ENCODE assay signal across 1 cellular context in genomic region chr17:50219939-50220465, GRCh38.
TF ChIP-seq lines count a peak whose summit lies in the region.

No MANE protein-coding gene starts in this region.

TF ChIP-seq in HepG2, 621 proteins besides CTCF, POLR2A, EP300 and RAD21 (continued from another document and continues in another):
- TF ChIP-seq ZBTB44 (CRISPR knock-in tag; IDR thresholded peaks at IDR 0.05) (no peak), ZC3H4 (CRISPR knock-in tag; IDR thresholded peaks at IDR 0.05; ENCODE audit: borderline replicate concordance) (no peak), KLF13 (CRISPR knock-in tag; IDR thresholded peaks at IDR 0.05) (no peak), MAF1 (CRISPR knock-in tag; IDR thresholded peaks at IDR 0.05; ENCODE audit: borderline replicate concordance) (no peak), KLF16 (CRISPR knock-in tag; IDR thresholded peaks at IDR 0.05) (no peak), NONO (IDR thresholded peaks at IDR 0.05) (no peak), NONO (CRISPR knock-in tag; conservative IDR thresholded peaks at IDR 0.05) (no peak), SPEN (CRISPR knock-in tag; IDR thresholded peaks at IDR 0.05; ENCODE audit: low read depth) (peak; percentile 33; the same call in 1 of the 2 replicates), ZNF746 (CRISPR knock-in tag; IDR thresholded peaks at IDR 0.05) (no peak), ZMYM2 (CRISPR knock-in tag; IDR thresholded peaks at IDR 0.05) (peak; percentile 57; the same call in 1 of the 2 replicates), TFE3 (CRISPR knock-in tag; IDR thresholded peaks at IDR 0.05) (no peak), UBTF (CRISPR knock-in tag; IDR thresholded peaks at IDR 0.05) (0 out of 2 replicates have a peak, but pooled peaks have one; percentile 34), NRL (CRISPR knock-in tag; IDR thresholded peaks at IDR 0.05; ENCODE audit: borderline replicate concordance) (no peak), MTF1 (CRISPR knock-in tag; IDR thresholded peaks at IDR 0.05) (no peak), PHF8 (CRISPR knock-in tag; IDR thresholded peaks at IDR 0.05) (no peak), ZNF230 (CRISPR knock-in tag; IDR thresholded peaks at IDR 0.05) (no peak), HHEX (CRISPR knock-in tag; IDR thresholded peaks at IDR 0.05) (no peak), STAT5B (CRISPR knock-in tag; IDR thresholded peaks at IDR 0.05) (no peak), ZNF570 (CRISPR knock-in tag; IDR thresholded peaks at IDR 0.05; ENCODE audit: borderline replicate concordance) (no peak), CEBPB (IDR thresholded peaks at IDR 0.05; ENCODE audit: borderline replicate concordance, low read depth, low read length) (peak; percentile 64; the same call in 1 of the 2 replicates), HOXA3 (CRISPR knock-in tag; IDR thresholded peaks at IDR 0.05) (no peak), RELA (CRISPR knock-in tag; IDR thresholded peaks at IDR 0.05) (no peak), FUBP1 (CRISPR knock-in tag; IDR thresholded peaks at IDR 0.05; ENCODE audit: borderline replicate concordance) (no peak), ZNF557 (CRISPR knock-in tag; IDR thresholded peaks at IDR 0.05) (no peak), ZNF235 (CRISPR knock-in tag; IDR thresholded peaks at IDR 0.05; ENCODE audit: borderline replicate concordance) (no peak), SNAPC4 (CRISPR knock-in tag; IDR thresholded peaks at IDR 0.05) (no peak), ZNF20 (CRISPR knock-in tag; IDR thresholded peaks at IDR 0.05) (no peak), TOE1 (CRISPR knock-in tag; IDR thresholded peaks at IDR 0.05) (no peak), ZNF431 (CRISPR knock-in tag; IDR thresholded peaks at IDR 0.05; ENCODE audit: borderline replicate concordance, low read depth) (no peak), ZNF709 (CRISPR knock-in tag; IDR thresholded peaks at IDR 0.05) (no peak), CENPBD1 (CRISPR knock-in tag; IDR thresholded peaks at IDR 0.05; ENCODE audit: borderline replicate concordance, low read depth) (no peak), YEATS4 (CRISPR knock-in tag; IDR thresholded peaks at IDR 0.05; ENCODE audit: borderline replicate concordance) (no peak; the same call in 1 of the 2 replicates), SMARCC2 (IDR thresholded peaks at IDR 0.05) (no peak), RFXAP (CRISPR knock-in tag; IDR thresholded peaks at IDR 0.05; ENCODE audit: borderline replicate concordance) (no peak), MTA3 (CRISPR knock-in tag; IDR thresholded peaks at IDR 0.05) (no peak), SP5 (CRISPR knock-in tag; IDR thresholded peaks at IDR 0.05; ENCODE audit: borderline replicate concordance, low read depth) (no peak), ZNF75D (CRISPR knock-in tag; IDR thresholded peaks at IDR 0.05; ENCODE audit: borderline replicate concordance) (no peak), CREB1 (IDR thresholded peaks at IDR 0.05) (no peak), CREB1 (CRISPR knock-in tag; IDR thresholded peaks at IDR 0.05) (no peak)
- TF ChIP-seq, protein P1, sequence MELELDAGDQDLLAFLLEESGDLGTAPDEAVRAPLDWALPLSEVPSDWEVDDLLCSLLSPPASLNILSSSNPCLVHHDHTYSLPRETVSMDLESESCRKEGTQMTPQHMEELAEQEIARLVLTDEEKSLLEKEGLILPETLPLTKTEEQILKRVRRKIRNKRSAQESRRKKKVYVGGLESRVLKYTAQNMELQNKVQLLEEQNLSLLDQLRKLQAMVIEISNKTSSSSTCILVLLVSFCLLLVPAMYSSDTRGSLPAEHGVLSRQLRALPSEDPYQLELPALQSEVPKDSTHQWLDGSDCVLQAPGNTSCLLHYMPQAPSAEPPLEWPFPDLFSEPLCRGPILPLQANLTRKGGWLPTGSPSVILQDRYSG (CRISPR knock-in tag; IDR thresholded peaks at IDR 0.05) = no peak
- TF ChIP-seq, protein P2, sequence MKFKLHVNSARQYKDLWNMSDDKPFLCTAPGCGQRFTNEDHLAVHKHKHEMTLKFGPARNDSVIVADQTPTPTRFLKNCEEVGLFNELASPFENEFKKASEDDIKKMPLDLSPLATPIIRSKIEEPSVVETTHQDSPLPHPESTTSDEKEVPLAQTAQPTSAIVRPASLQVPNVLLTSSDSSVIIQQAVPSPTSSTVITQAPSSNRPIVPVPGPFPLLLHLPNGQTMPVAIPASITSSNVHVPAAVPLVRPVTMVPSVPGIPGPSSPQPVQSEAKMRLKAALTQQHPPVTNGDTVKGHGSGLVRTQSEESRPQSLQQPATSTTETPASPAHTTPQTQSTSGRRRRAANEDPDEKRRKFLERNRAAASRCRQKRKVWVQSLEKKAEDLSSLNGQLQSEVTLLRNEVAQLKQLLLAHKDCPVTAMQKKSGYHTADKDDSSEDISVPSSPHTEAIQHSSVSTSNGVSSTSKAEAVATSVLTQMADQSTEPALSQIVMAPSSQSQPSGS (CRISPR knock-in tag; IDR thresholded peaks at IDR 0.05) = 0 out of 2 replicates have a peak, but pooled peaks have one; percentile 23
- TF ChIP-seq, protein P3, sequence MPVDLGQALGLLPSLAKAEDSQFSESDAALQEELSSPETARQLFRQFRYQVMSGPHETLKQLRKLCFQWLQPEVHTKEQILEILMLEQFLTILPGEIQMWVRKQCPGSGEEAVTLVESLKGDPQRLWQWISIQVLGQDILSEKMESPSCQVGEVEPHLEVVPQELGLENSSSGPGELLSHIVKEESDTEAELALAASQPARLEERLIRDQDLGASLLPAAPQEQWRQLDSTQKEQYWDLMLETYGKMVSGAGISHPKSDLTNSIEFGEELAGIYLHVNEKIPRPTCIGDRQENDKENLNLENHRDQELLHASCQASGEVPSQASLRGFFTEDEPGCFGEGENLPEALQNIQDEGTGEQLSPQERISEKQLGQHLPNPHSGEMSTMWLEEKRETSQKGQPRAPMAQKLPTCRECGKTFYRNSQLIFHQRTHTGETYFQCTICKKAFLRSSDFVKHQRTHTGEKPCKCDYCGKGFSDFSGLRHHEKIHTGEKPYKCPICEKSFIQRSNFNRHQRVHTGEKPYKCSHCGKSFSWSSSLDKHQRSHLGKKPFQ (CRISPR knock-in tag; IDR thresholded peaks at IDR 0.05; ENCODE audit: insufficient replicate concordance) = no peak
- TF ChIP-seq, protein P4, sequence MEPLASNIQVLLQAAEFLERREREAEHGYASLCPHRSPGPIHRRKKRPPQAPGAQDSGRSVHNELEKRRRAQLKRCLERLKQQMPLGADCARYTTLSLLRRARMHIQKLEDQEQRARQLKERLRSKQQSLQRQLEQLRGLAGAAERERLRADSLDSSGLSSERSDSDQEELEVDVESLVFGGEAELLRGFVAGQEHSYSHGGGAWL (CRISPR knock-in tag; IDR thresholded peaks at IDR 0.05) = no peak
